Comparison of ENCODE assay signal across 10 cellular contexts in the genomic region with DNA sequence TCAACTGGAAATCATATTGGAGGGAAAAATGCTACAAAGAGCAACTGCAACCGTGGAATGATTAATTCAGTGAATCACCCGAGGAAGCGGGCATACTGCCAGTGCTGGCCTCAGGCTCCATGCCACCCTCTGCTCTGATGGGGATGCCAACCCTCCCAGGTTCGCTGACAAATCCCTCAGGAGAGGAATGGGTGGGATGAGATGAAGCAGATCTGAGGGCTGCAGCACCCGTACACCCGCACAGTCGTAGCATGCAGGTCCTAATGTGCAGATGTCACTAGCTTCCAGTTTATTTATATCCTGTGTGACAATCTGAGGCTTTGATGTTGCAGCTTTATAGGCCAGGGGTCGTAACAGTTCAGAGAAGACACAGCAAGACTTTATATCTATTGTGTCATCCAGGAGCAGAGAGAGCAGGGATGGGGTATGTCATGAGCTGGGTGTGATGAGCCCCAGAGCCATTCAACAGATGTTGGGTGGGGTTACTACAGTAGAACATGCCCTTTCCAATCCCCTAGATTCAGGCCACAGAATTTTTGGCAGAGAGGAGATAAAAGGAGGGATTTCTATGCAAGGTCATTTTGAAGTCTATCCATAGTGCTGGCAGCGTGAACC. TPM values are rescaled to one million over a fixed set of nuclear protein-coding genes. Genes with fewer than 3 reads are reported as not detected.
A peak's percentile ranks its signal among the peaks of the same experiment; 100 is the strongest.
DNase-seq lines count a peak whose midpoint lies in the region; TF ChIP-seq lines count a peak whose summit lies in the region.
"Had no signal": no experiment of that assay in that cellular context is flagged by ENCODE, and none has a peak within 500 bp of the region (broad histone marks: within the 10 kb centered on the region; RNA-seq: fewer than 3 reads in every experiment).

No MANE protein-coding gene starts in this region.

- H3K79me2 ChIP-seq in MM.1S (ENCODE audit: low read length) = no peaks in the 10 kb centered on the region

- no peak overlapping the region for H3K4me3 ChIP-seq in astrocyte of the spinal cord (ENCODE audit: low read depth, low read length)
- no peak overlapping the region for H3K4me3 ChIP-seq in MM.1S (ENCODE audit: low read length)
- H3K4me3 ChIP-seq: tibial nerve had no signal

- no peak overlapping the region for H2AFZ ChIP-seq in MM.1S (ENCODE audit: low read length)

- H3K9me2 ChIP-seq in MM.1S (replicated peaks; ENCODE audit: insufficient read depth, low read length) = no peaks in the 10 kb centered on the region

- peak; percentile 63 for DNase-seq in AG08395 (ENCODE audit: low spot score)
- peak; percentile 40 for DNase-seq in HT-29 (ENCODE audit: low spot score)
- peak; percentile 34 for DNase-seq in astrocyte of the spinal cord (ENCODE audit: low read depth, low spot score)
- peak; percentile 86 for DNase-seq in kidney tubule cell (ENCODE audit: low spot score)
- no peak for DNase-seq in DMS153 treated with DMSO at 0.1 percent for 48 hours (lab: John Stamatoyannopoulos, UW; ENCODE audit: unreplicated experiment)
- no peak for DNase-seq in MM.1S
- DNase-seq in SKM-1 treated with dmso at 0.1 percent for 144 hours (lab: John Stamatoyannopoulos, UW; ENCODE audit: unreplicated experiment) = no peak
- no peak for DNase-seq in GM19238 (ENCODE audit: insufficient read length, low spot score)
- DNase-seq: NCI-H1092 treated with DMSO at 0.1 percent for 48 hours had no signal

- no peaks in the 10 kb centered on the region for H4K20me1 ChIP-seq in MM.1S (ENCODE audit: insufficient read depth, low read length)

- H3K9me3 ChIP-seq in MM.1S (replicated peaks; ENCODE audit: insufficient read depth, low read length) = no peaks in the 10 kb centered on the region
- H3K9me3 ChIP-seq: tibial nerve had no signal

- no peak overlapping the region for H3K9ac ChIP-seq in MM.1S (ENCODE audit: low read length)

- in situ Hi-C loops in astrocyte of the spinal cord (cut with HindIII; ENCODE audit: low sequenced_read_pairs) = no loop called here

- H3K4me2 ChIP-seq in MM.1S (ENCODE audit: low read depth, low read length) = no peak overlapping the region

- no peaks in the 10 kb centered on the region for H3F3A ChIP-seq in MM.1S (ENCODE audit: insufficient read depth, low read length)

- no peaks in the 10 kb centered on the region for H3K27me3 ChIP-seq in MM.1S (replicated peaks; ENCODE audit: insufficient read depth, low read length)
- H3K27me3 ChIP-seq: tibial nerve had no signal

- no peak overlapping the region for H3K27ac ChIP-seq in MM.1S (ENCODE audit: low read length)
- H3K27ac ChIP-seq: tibial nerve had no signal

- no peaks in the 10 kb centered on the region for H3K4me1 ChIP-seq in MM.1S (ENCODE audit: low read length)

- TF ChIP-seq CTCF in astrocyte of the spinal cord (IDR thresholded peaks at IDR 0.05; ENCODE audit: low read depth, low read length) = no peak
- TF ChIP-seq CTCF in MM.1S (IDR thresholded peaks at IDR 0.05; ENCODE audit: low read length) = no peak

- H3K36me3 ChIP-seq in MM.1S (replicated peaks; ENCODE audit: insufficient read depth, low read length) = no peaks in the 10 kb centered on the region
- H3K36me3 ChIP-seq: tibial nerve had no signal

RNA-seq across cellular contexts. Expression of a gene that starts 44.6 kb away (rescaled TPM):
- total RNA-seq in HT-29 (2014; rRNA removed; shearing (Covaris generic)) = 12.7 and 19.0 TPM in 2 replicates

Comparison
In these comparisons a context has a peak if more than half of its experiments do, and no peak if none do; other contexts are left out.
1. DNase-seq: peak in AG08395 (single experiment), HT-29 (single experiment), astrocyte of the spinal cord (single experiment) and kidney tubule cell (single experiment); none in DMS153 treated with DMSO at 0.1 percent for 48 hours (single experiment), MM.1S (single experiment), SKM-1 treated with dmso at 0.1 percent for 144 hours (single experiment) and GM19238 (single experiment).